Comparison of ENCODE assay signal across 9 cellular contexts in genomic region chr14:49173765-49174373, GRCh38.
DNase-seq lines count a peak whose midpoint lies in the region; ATAC-seq, FAIRE-seq and TF ChIP-seq lines count a peak whose summit lies in the region.
"Had no signal": no experiment of that assay in that cellular context is flagged by ENCODE, and none has a peak within 500 bp of the region (broad histone marks: within the 10 kb centered on the region; RNA-seq: fewer than 3 reads in every experiment).

No MANE protein-coding gene starts in this region.

- no peaks in the 10 kb centered on the region for H3K4me1 Mint-ChIP-seq in natural killer cell

- no peak overlapping the region for H3K4me3 Mint-ChIP-seq in natural killer cell

- FAIRE-seq in TTC549 (lab: Jason Lieb, UNC): peak; percentile 26

- H3K4me3 ChIP-seq in foreskin fibroblast (ENCODE audit: low read depth in 1 of 2, low read length in 2 of 2): no peak overlapping the region
- H3K4me3 ChIP-seq: thoracic aorta had no signal

- H3K9me3 Mint-ChIP-seq in natural killer cell: peaks cover 0 to 5% of the 10 kb centered on the region in 2 donors

- peak; percentile 100 for ATAC-seq in GM19035 (IDR thresholded peaks at IDR 0.05; ENCODE audit: unreplicated experiment)
- peak; percentile 97 for ATAC-seq in HG03066 (IDR thresholded peaks at IDR 0.05; ENCODE audit: low read depth, unreplicated experiment)
- ATAC-seq in natural killer cell: no peak

- DNase-seq in DMS153 treated with DMSO at 0.1 percent for 48 hours (lab: John Stamatoyannopoulos, UW; ENCODE audit: unreplicated experiment) (peak; percentile 30), NCI-H2081 treated with DMSO at 0.1 percent for 48 hours (lab: John Stamatoyannopoulos, UW) (peak; percentile 35), foreskin fibroblast (peak; percentile 3 to 40), retina (peak; percentile 48), natural killer cell (no peak)

- H3K27ac Mint-ChIP-seq in natural killer cell: no peak overlapping the region

- intact Hi-C loops in natural killer cell (cut with micrococcal nuclease): no loop called here

- peaks cover 0 to 2% of the 10 kb centered on the region in 2 donors for H3K27me3 Mint-ChIP-seq in natural killer cell (ENCODE audit: low read depth in 2 of 2)

- TF ChIP-seq CTCF in foreskin fibroblast (IDR thresholded peaks at IDR 0.05; ENCODE audit: low read depth, low read length) (peak; percentile 57), natural killer cell (IDR thresholded peaks at IDR 0.05) (no peak)

- H3K36me3 Mint-ChIP-seq in natural killer cell: no peaks in the 10 kb centered on the region

Comparison
In these comparisons a context has a peak if more than half of its experiments do, and no peak if none do; other contexts are left out.
1. ATAC-seq: peak in GM19035 (single experiment) and HG03066 (single experiment); none in natural killer cell (0 of 3).